1 cellular context compared by ENCODE assay signal in the genomic region with DNA sequence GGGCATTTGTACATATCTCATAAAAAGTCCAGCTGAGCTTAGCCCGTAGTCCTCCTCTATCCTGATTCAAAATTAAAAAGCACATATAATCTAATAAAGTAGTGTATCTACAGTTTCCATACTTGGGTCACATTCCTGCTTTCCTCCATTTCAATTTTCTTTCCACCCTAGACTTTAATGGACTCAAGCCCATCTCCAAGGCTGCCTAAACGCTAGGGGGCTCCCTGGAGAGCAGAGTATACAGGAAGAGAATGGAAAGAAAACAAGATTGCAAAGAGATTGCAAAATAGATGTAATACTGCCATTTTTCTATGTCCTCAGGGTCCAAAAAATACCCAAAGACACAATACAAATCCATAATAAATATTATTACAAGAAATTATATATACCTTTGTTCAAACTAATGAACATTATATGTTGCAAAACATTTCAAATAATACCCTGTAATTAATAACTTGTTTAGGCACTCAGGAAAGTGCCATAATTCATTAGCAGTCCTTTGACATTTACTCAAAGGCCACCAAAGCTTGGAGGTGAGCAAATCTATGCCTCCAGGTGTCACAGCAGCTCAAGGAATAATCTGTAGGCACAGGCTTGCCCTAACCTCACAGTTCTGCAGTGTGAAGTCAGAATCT.
TF ChIP-seq lines count a peak whose summit lies in the region.

No MANE protein-coding gene starts in this region.

TF ChIP-seq in K562, 482 proteins besides CTCF, POLR2A, EP300 and RAD21 (continued from another document):
- 0 out of 4 replicates have a peak, but pooled peaks of 1 of the 2 experiments have one; percentile 8 for TF ChIP-seq MNT (conservative IDR thresholded peaks at IDR 0.05)
- no peak for TF ChIP-seq ARID1B (IDR thresholded peaks at IDR 0.05)
- peak in 1 of 2 experiments; percentile 59; a peak in 1 of 3 replicates for TF ChIP-seq CBX3 (IDR thresholded peaks at IDR 0.05; ENCODE audit: borderline replicate concordance in 1 of 2, low read length in 2 of 2)
- peak; percentile 41; the same call in 1 of the 2 replicates for TF ChIP-seq ATF7 (IDR thresholded peaks at IDR 0.05)
- TF ChIP-seq MEIS2 (IDR thresholded peaks at IDR 0.05; ENCODE audit: partially characterized antibody), result peak; percentile 81
- TF ChIP-seq, protein P1, sequence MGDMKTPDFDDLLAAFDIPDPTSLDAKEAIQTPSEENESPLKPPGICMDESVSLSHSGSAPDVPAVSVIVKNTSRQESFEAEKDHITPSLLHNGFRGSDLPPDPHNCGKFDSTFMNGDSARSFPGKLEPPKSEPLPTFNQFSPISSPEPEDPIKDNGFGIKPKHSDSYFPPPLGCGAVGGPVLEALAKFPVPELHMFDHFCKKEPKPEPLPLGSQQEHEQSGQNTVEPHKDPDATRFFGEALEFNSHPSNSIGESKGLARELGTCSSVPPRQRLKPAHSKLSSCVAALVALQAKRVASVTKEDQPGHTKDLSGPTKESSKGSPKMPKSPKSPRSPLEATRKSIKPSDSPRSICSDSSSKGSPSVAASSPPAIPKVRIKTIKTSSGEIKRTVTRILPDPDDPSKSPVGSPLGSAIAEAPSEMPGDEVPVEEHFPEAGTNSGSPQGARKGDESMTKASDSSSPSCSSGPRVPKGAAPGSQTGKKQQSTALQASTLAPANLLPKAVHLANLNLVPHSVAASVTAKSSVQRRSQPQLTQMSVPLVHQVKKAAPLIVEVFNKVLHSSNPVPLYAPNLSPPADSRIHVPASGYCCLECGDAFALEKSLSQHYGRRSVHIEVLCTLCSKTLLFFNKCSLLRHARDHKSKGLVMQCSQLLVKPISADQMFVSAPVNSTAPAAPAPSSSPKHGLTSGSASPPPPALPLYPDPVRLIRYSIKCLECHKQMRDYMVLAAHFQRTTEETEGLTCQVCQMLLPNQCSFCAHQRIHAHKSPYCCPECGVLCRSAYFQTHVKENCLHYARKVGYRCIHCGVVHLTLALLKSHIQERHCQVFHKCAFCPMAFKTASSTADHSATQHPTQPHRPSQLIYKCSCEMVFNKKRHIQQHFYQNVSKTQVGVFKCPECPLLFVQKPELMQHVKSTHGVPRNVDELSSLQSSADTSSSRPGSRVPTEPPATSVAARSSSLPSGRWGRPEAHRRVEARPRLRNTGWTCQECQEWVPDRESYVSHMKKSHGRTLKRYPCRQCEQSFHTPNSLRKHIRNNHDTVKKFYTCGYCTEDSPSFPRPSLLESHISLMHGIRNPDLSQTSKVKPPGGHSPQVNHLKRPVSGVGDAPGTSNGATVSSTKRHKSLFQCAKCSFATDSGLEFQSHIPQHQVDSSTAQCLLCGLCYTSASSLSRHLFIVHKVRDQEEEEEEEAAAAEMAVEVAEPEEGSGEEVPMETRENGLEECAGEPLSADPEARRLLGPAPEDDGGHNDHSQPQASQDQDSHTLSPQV (IDR thresholded peaks at IDR 0.05), result peak; percentile 66; the same call in 1 of the 2 replicates
- TF ChIP-seq, protein P2, sequence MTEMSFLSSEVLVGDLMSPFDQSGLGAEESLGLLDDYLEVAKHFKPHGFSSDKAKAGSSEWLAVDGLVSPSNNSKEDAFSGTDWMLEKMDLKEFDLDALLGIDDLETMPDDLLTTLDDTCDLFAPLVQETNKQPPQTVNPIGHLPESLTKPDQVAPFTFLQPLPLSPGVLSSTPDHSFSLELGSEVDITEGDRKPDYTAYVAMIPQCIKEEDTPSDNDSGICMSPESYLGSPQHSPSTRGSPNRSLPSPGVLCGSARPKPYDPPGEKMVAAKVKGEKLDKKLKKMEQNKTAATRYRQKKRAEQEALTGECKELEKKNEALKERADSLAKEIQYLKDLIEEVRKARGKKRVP (CRISPR knock-in tag; IDR thresholded peaks at IDR 0.05), result peak; percentile 75
- TF ChIP-seq ZNF197 (CRISPR knock-in tag; IDR thresholded peaks at IDR 0.05; ENCODE audit: low read depth), result 0 out of 2 replicates have a peak, but pooled peaks have one; percentile 44
TF ChIP-seq in K562: peak in this region for 64.
